1 cellular context compared by ENCODE assay signal in genomic region chr20:44326391-44327159, GRCh38.
TF ChIP-seq lines count a peak whose summit lies in the region.

No MANE protein-coding gene starts in this region.

TF ChIP-seq in HepG2, 621 proteins besides CTCF, POLR2A, EP300 and RAD21 (continued from another document and continues in another):
- TF ChIP-seq ZNF576 (CRISPR knock-in tag; IDR thresholded peaks at IDR 0.05): 0 out of 2 replicates have a peak, but pooled peaks have one; percentile 35
- peak; percentile 56; the same call in 1 of the 2 replicates for TF ChIP-seq ZNF772 (CRISPR knock-in tag; IDR thresholded peaks at IDR 0.05)
- TF ChIP-seq ZNF747 (CRISPR knock-in tag; IDR thresholded peaks at IDR 0.05; ENCODE audit: borderline replicate concordance): 0 out of 2 replicates have a peak, but pooled peaks have one; percentile 34
- peak; percentile 68; the same call in 1 of the 2 replicates for TF ChIP-seq GABPB1 (CRISPR knock-in tag; IDR thresholded peaks at IDR 0.05)
- TF ChIP-seq HNRNPL (IDR thresholded peaks at IDR 0.05; ENCODE audit: low read depth, low read length): peak; percentile 93
- TF ChIP-seq SAP130 (CRISPR knock-in tag; IDR thresholded peaks at IDR 0.05; ENCODE audit: low read depth): peak; percentile 37; the same call in 1 of the 2 replicates
- TF ChIP-seq ZNF253 (CRISPR knock-in tag; IDR thresholded peaks at IDR 0.05; ENCODE audit: borderline replicate concordance): 0 out of 2 replicates have a peak, but pooled peaks have one; percentile 31
- TF ChIP-seq ZNF629 (CRISPR knock-in tag; conservative IDR thresholded peaks at IDR 0.05): peak; percentile 95
- TF ChIP-seq ZBTB7A (CRISPR knock-in tag; IDR thresholded peaks at IDR 0.05): peak; percentile 73
- peak; percentile 44; the same call in 1 of the 2 replicates for TF ChIP-seq MEIS2 (CRISPR knock-in tag; IDR thresholded peaks at IDR 0.05)
- no peak for TF ChIP-seq PHF5A (CRISPR knock-in tag; IDR thresholded peaks at IDR 0.05; ENCODE audit: low read depth, unreplicated experiment)
- TF ChIP-seq MIER2 (CRISPR knock-in tag; IDR thresholded peaks at IDR 0.05): no peak
- peak; percentile 30; the same call in 1 of the 2 replicates for TF ChIP-seq TARDBP (CRISPR knock-in tag; IDR thresholded peaks at IDR 0.05)
- TF ChIP-seq TEAD3 (CRISPR knock-in tag; optimal IDR thresholded peaks at IDR 0.05; ENCODE audit: borderline replicate concordance): peak; percentile 69
- no peak for TF ChIP-seq TRIM24 (CRISPR knock-in tag; IDR thresholded peaks at IDR 0.05)
- TF ChIP-seq ZSCAN21 (CRISPR knock-in tag; IDR thresholded peaks at IDR 0.05; ENCODE audit: borderline replicate concordance): 0 out of 2 replicates have a peak, but pooled peaks have one; percentile 71
- TF ChIP-seq RARA (CRISPR knock-in tag; IDR thresholded peaks at IDR 0.05): peak; percentile 49
- 0 out of 2 replicates have a peak, but pooled peaks have one; percentile 60 for TF ChIP-seq HOXA9 (CRISPR knock-in tag; IDR thresholded peaks at IDR 0.05; ENCODE audit: borderline replicate concordance)
- TF ChIP-seq SAFB2 (CRISPR knock-in tag; IDR thresholded peaks at IDR 0.05; ENCODE audit: borderline replicate concordance, low read depth): no peak
- TF ChIP-seq NFKBIZ (CRISPR knock-in tag; IDR thresholded peaks at IDR 0.05): no peak
- peak; percentile 60; the same call in 1 of the 2 replicates for TF ChIP-seq ZSCAN31 (CRISPR knock-in tag; IDR thresholded peaks at IDR 0.05; ENCODE audit: low read depth)
- no peak for TF ChIP-seq ELF1 (CRISPR knock-in tag; IDR thresholded peaks at IDR 0.05)
- no peak for TF ChIP-seq THAP9 (CRISPR knock-in tag; IDR thresholded peaks at IDR 0.05; ENCODE audit: borderline replicate concordance)
- TF ChIP-seq PPARG (CRISPR knock-in tag; conservative IDR thresholded peaks at IDR 0.05): no peak
- no peak for TF ChIP-seq BRF2 (CRISPR knock-in tag; IDR thresholded peaks at IDR 0.05)
- peak; percentile 40; the same call in 1 of the 2 replicates for TF ChIP-seq ZGPAT (CRISPR knock-in tag; IDR thresholded peaks at IDR 0.05)
- peak; percentile 48; the same call in 1 of the 2 replicates for TF ChIP-seq HOXA3 (CRISPR knock-in tag; IDR thresholded peaks at IDR 0.05)
- no peak for TF ChIP-seq TEAD2 (CRISPR knock-in tag; IDR thresholded peaks at IDR 0.05)
- no peak for TF ChIP-seq MAZ (IDR thresholded peaks at IDR 0.05; ENCODE audit: borderline replicate concordance, low read depth, low read length)
- TF ChIP-seq MAZ (CRISPR knock-in tag; IDR thresholded peaks at IDR 0.05; ENCODE audit: low read depth): peak; percentile 55; the same call in 1 of the 2 replicates
- TF ChIP-seq ZNF792 (CRISPR knock-in tag; IDR thresholded peaks at IDR 0.05): no peak
- no peak for TF ChIP-seq ZNF513 (CRISPR knock-in tag; conservative IDR thresholded peaks at IDR 0.05)
- peak; percentile 14; the same call in 1 of the 2 replicates for TF ChIP-seq KDM1A (CRISPR knock-in tag; IDR thresholded peaks at IDR 0.05)
- TF ChIP-seq ZNF724P (CRISPR knock-in tag; IDR thresholded peaks at IDR 0.05; ENCODE audit: borderline replicate concordance): no peak
- TF ChIP-seq ZNF749 (CRISPR knock-in tag; IDR thresholded peaks at IDR 0.05; ENCODE audit: borderline replicate concordance): no peak
- peak; percentile 77; the same call in 1 of the 2 replicates for TF ChIP-seq ZMYM4 (CRISPR knock-in tag; IDR thresholded peaks at IDR 0.05)
- TF ChIP-seq RXRA (CRISPR knock-in tag; IDR thresholded peaks at IDR 0.05): peak; percentile 83
- no peak for TF ChIP-seq ZNF460 (CRISPR knock-in tag; IDR thresholded peaks at IDR 0.05; ENCODE audit: borderline replicate concordance)
- peak; percentile 75 for TF ChIP-seq NR2F6 (IDR thresholded peaks at IDR 0.05)
- peak; percentile 98 for TF ChIP-seq NR2F6 (CRISPR knock-in tag; IDR thresholded peaks at IDR 0.05)
- no peak for TF ChIP-seq NONO (IDR thresholded peaks at IDR 0.05)
- peak; percentile 44; the same call in 1 of the 2 replicates for TF ChIP-seq NONO (CRISPR knock-in tag; conservative IDR thresholded peaks at IDR 0.05)
- peak; percentile 18 for TF ChIP-seq YY1 (IDR thresholded peaks at IDR 0.05; ENCODE audit: insufficient read depth, insufficient replicate concordance, low read depth, low read length)
- TF ChIP-seq HMG20B (CRISPR knock-in tag; conservative IDR thresholded peaks at IDR 0.05): 0 out of 2 replicates have a peak, but pooled peaks have one; percentile 21
- TF ChIP-seq SIX4 (CRISPR knock-in tag; IDR thresholded peaks at IDR 0.05): no peak; the same call in 1 of the 2 replicates
- no peak for TF ChIP-seq TGIF2 (CRISPR knock-in tag; IDR thresholded peaks at IDR 0.05)
- no peak for TF ChIP-seq E2F5 (CRISPR knock-in tag; conservative IDR thresholded peaks at IDR 0.05)
- no peak for TF ChIP-seq ZNF318 (CRISPR knock-in tag; IDR thresholded peaks at IDR 0.05)
- TF ChIP-seq FOSL2 (CRISPR knock-in tag; IDR thresholded peaks at IDR 0.05): peak; percentile 29
- no peak for TF ChIP-seq ZNF691 (CRISPR knock-in tag; IDR thresholded peaks at IDR 0.05; ENCODE audit: borderline replicate concordance, low read depth)
- TF ChIP-seq REPIN1 (CRISPR knock-in tag; IDR thresholded peaks at IDR 0.05; ENCODE audit: borderline replicate concordance, low read depth): no peak
- TF ChIP-seq ZNF773 (CRISPR knock-in tag; IDR thresholded peaks at IDR 0.05; ENCODE audit: borderline replicate concordance): no peak
- peak; percentile 74; the same call in 1 of the 2 replicates for TF ChIP-seq ZNF788 (CRISPR knock-in tag; IDR thresholded peaks at IDR 0.05; ENCODE audit: borderline replicate concordance)
- peak; percentile 68 to 71; a peak in 3 of 4 replicates for TF ChIP-seq NR2F1 (CRISPR knock-in tag; IDR thresholded peaks at IDR 0.05)
